1 cellular context compared by ENCODE assay signal in the genomic region with DNA sequence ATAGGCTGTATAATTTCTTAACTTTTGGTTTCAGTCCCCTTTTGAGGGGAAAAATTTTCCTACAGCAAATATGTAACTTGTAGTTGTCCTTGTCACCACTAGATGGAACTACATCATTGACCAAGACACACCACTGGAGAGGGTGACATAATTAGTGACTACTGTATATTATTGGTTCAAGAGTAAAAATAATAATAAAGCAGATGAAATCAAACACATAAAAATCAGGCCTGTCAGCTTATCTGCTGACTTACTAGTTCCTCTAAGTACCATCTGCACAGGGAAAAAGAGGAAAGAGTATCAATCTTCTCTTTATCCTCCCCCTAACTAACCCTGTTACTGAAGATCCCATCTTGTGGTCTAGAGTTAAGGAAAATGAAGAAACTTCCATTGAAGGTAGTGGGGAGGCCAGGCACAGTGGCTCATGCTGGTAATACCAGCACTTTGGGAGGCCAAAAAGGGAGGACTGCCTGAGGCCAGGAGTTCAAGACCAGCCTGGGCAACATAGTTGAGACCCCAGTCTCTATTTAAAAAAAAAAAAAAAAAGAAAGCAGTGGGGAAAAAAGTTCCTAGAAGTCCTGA.
TF ChIP-seq lines count a peak whose summit lies in the region.

No MANE protein-coding gene starts in this region.

TF ChIP-seq in GM12878, 131 proteins besides CTCF, POLR2A, EP300 and RAD21 (continued from another document):
- TF ChIP-seq, protein P1, sequence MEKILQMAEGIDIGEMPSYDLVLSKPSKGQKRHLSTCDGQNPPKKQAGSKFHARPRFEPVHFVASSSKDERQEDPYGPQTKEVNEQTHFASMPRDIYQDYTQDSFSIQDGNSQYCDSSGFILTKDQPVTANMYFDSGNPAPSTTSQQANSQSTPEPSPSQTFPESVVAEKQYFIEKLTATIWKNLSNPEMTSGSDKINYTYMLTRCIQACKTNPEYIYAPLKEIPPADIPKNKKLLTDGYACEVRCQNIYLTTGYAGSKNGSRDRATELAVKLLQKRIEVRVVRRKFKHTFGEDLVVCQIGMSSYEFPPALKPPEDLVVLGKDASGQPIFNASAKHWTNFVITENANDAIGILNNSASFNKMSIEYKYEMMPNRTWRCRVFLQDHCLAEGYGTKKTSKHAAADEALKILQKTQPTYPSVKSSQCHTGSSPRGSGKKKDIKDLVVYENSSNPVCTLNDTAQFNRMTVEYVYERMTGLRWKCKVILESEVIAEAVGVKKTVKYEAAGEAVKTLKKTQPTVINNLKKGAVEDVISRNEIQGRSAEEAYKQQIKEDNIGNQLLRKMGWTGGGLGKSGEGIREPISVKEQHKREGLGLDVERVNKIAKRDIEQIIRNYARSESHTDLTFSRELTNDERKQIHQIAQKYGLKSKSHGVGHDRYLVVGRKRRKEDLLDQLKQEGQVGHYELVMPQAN (conservative IDR thresholded peaks at IDR 0.05): no peak
- no peak for TF ChIP-seq ZNF24 (IDR thresholded peaks at IDR 0.05)
- TF ChIP-seq, protein P2, sequence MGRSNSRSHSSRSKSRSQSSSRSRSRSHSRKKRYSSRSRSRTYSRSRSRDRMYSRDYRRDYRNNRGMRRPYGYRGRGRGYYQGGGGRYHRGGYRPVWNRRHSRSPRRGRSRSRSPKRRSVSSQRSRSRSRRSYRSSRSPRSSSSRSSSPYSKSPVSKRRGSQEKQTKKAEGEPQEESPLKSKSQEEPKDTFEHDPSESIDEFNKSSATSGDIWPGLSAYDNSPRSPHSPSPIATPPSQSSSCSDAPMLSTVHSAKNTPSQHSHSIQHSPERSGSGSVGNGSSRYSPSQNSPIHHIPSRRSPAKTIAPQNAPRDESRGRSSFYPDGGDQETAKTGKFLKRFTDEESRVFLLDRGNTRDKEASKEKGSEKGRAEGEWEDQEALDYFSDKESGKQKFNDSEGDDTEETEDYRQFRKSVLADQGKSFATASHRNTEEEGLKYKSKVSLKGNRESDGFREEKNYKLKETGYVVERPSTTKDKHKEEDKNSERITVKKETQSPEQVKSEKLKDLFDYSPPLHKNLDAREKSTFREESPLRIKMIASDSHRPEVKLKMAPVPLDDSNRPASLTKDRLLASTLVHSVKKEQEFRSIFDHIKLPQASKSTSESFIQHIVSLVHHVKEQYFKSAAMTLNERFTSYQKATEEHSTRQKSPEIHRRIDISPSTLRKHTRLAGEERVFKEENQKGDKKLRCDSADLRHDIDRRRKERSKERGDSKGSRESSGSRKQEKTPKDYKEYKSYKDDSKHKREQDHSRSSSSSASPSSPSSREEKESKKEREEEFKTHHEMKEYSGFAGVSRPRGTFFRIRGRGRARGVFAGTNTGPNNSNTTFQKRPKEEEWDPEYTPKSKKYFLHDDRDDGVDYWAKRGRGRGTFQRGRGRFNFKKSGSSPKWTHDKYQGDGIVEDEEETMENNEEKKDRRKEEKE (IDR thresholded peaks at IDR 0.05): no peak
- peak; percentile 14; the same call in 1 of the 2 replicates for TF ChIP-seq JUNB (IDR thresholded peaks at IDR 0.05)
- TF ChIP-seq HCFC1 (IDR thresholded peaks at IDR 0.05; ENCODE audit: low read length): no peak
- no peak for TF ChIP-seq ZNF384 (IDR thresholded peaks at IDR 0.05; ENCODE audit: borderline replicate concordance, low read depth, low read length)
- TF ChIP-seq ESRRA (IDR thresholded peaks at IDR 0.05; ENCODE audit: low read length): no peak
- TF ChIP-seq, protein P3, sequence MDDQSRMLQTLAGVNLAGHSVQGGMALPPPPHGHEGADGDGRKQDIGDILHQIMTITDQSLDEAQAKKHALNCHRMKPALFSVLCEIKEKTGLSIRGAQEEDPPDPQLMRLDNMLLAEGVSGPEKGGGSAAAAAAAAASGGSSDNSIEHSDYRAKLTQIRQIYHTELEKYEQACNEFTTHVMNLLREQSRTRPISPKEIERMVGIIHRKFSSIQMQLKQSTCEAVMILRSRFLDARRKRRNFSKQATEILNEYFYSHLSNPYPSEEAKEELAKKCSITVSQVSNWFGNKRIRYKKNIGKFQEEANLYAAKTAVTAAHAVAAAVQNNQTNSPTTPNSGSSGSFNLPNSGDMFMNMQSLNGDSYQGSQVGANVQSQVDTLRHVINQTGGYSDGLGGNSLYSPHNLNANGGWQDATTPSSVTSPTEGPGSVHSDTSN (IDR thresholded peaks at IDR 0.05; ENCODE audit: insufficient replicate concordance, low read depth, low read length): no peak
- no peak for TF ChIP-seq TARDBP (IDR thresholded peaks at IDR 0.05; ENCODE audit: borderline replicate concordance)
- no peak for TF ChIP-seq RAD51 (IDR thresholded peaks at IDR 0.05)
- peak; percentile 89 for TF ChIP-seq ATF7 (IDR thresholded peaks at IDR 0.05; ENCODE audit: low read depth)
TF ChIP-seq in GM12878: peak in this region for 5.
